9 cellular contexts compared by ENCODE assay signal in the genomic region with DNA sequence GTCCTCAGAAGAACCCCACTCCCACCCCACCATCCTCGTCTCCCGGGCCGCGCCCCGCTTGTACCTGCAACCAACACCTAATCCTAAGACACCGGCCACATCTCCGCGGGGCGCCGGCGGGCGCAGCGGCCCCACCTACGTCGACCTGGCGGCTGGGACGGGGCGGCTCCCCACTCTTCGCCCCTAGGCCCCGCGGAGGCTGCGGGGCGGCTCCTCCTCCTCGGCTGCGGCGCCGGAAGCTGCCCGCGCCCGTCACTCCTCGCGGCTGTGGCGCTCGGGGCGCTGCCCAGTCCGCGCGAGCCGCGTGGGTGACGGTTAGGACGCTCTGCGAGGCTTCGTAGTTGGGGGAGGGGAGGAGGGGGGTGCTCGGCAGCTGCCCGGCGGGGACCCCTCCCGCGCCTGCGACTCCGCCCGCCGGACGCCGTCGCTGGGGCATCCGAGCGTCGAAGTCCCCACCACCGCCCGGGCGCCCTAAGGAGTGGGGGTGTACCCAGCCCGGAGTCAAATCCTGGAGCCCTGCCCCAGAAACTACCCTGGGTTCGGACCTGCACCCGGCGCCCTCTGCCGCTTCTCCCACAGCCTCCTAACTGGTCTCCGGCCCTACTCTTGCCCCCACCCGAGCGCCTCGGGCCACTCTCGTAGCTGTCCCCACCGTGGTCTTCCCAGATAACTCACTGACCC. TPM values are rescaled to one million over a fixed set of nuclear protein-coding genes. Genes with fewer than 3 reads are reported as not detected.
DNase-seq lines count a peak whose midpoint lies in the region; TF ChIP-seq lines count a peak whose summit lies in the region.
"Had no signal": no experiment of that assay in that cellular context is flagged by ENCODE, and none has a peak within 500 bp of the region (broad histone marks: within the 10 kb centered on the region; RNA-seq: fewer than 3 reads in every experiment).

A gene (minus strand): TSS at position 241 of the 681 bp plus-strand sequence. CDS start 17,934 bp downstream, outside the sequence.

- H3K27ac ChIP-seq in ACC112 (ENCODE audit: low read depth, low read length) (no peak within 1 kb of the TSS), muscle layer of duodenum (ENCODE audit: low read length) (no peak within 1 kb of the TSS)
- H3K27ac ChIP-seq: KMS-11 had no signal

- no peak within 1 kb of the TSS for H3K4me3 Mint-ChIP-seq in endothelial cell (ENCODE audit: unreplicated experiment)
- no peak within 1 kb of the TSS for H3K4me3 Mint-ChIP-seq in nephron progenitor cell

- H3K4me1 ChIP-seq in ACC112 (ENCODE audit: control insufficient read depth, insufficient read depth, low read length, unreplicated experiment) (no peaks in the 10 kb centered on the region), muscle layer of duodenum (ENCODE audit: control insufficient read depth in 1 of 2, insufficient read depth in 2 of 2, low read length in 2 of 2) (no peaks in the 10 kb centered on the region)

- no peak for TF ChIP-seq CTCF in HFF-Myc (IDR thresholded peaks at IDR 0.05; ENCODE audit: low read depth, low read length, missing control alignments)
- no peak for TF ChIP-seq CTCF in choroid plexus epithelial cell (conservative IDR thresholded peaks at IDR 0.05; ENCODE audit: low read depth, low read length)
- TF ChIP-seq CTCF in endothelial cell (IDR thresholded peaks at IDR 0.05; ENCODE audit: unreplicated experiment) = no peak
- TF ChIP-seq CTCF in nephron progenitor cell (IDR thresholded peaks at IDR 0.05) = no peak

- H3K4me1 Mint-ChIP-seq in endothelial cell (ENCODE audit: unreplicated experiment) = no peaks in the 10 kb centered on the region
- H3K4me1 Mint-ChIP-seq in nephron progenitor cell = no peaks in the 10 kb centered on the region

- H3K4me3 ChIP-seq in ACC112 (ENCODE audit: low read depth, low read length) (peak within 1 kb of the TSS; percentile 97), HFF-Myc (replicated peaks; ENCODE audit: low read depth, low read length) (peak within 1 kb of the TSS; percentile 42), choroid plexus epithelial cell (ENCODE audit: low read depth, low read length) (peak within 1 kb of the TSS; percentile 50), muscle layer of duodenum (ENCODE audit: low read depth in 1 of 2, low read length in 2 of 2) (peak within 1 kb of the TSS; percentile 46 to 72)

- H3K36me3 Mint-ChIP-seq in endothelial cell (ENCODE audit: low read depth, unreplicated experiment) (no peaks in the 10 kb centered on the region), nephron progenitor cell (ENCODE audit: low read depth) (no peaks in the 10 kb centered on the region)

- H3K27me3 ChIP-seq in ACC112 (ENCODE audit: insufficient read depth, low read length) = no peaks in the 10 kb centered on the region
- no peaks in the 10 kb centered on the region for H3K27me3 ChIP-seq in muscle layer of duodenum (ENCODE audit: low read depth, low read length)

- no peaks in the 10 kb centered on the region for H3K9me3 ChIP-seq in muscle layer of duodenum (ENCODE audit: control insufficient read depth in 1 of 2, low read length in 2 of 2)

- H3K27ac Mint-ChIP-seq in endothelial cell (ENCODE audit: unreplicated experiment) (no peak within 1 kb of the TSS), nephron progenitor cell (no peak within 1 kb of the TSS)

- H2AFZ ChIP-seq in ACC112 (ENCODE audit: low read length, unreplicated experiment) = peak within 1 kb of the TSS; percentile 99

- no peaks in the 10 kb centered on the region for H3K79me2 ChIP-seq in ACC112 (ENCODE audit: control insufficient read depth, insufficient read depth, low read length, unreplicated experiment)

- no peaks in the 10 kb centered on the region for H3K9me3 Mint-ChIP-seq in endothelial cell (ENCODE audit: unreplicated experiment)
- peaks cover 43% of the 10 kb centered on the region for H3K9me3 Mint-ChIP-seq in nephron progenitor cell

- DNase-seq in HFF-Myc (ENCODE audit: extremely low read depth, low read depth) (no peak), choroid plexus epithelial cell (ENCODE audit: low read depth) (no peak), endothelial cell (ENCODE audit: low spot score) (no peak), nephron progenitor cell (no peak), RPMI8226 (no peak), UCSD-AML1 (lab: John Stamatoyannopoulos, UW; ENCODE audit: unreplicated experiment) (no peak)

- H3K36me3 ChIP-seq in ACC112 (ENCODE audit: insufficient read depth, low read length) = no peaks in the 10 kb centered on the region
- H3K36me3 ChIP-seq in muscle layer of duodenum (ENCODE audit: control insufficient read depth in 1 of 2, insufficient read depth in 2 of 2, low read length in 2 of 2) = no peaks in the 10 kb centered on the region

- peaks cover 2% of the 10 kb centered on the region for H3K27me3 Mint-ChIP-seq in endothelial cell (ENCODE audit: unreplicated experiment)
- H3K27me3 Mint-ChIP-seq in nephron progenitor cell (ENCODE audit: low read depth, poor library complexity) = peaks cover 6% of the 10 kb centered on the region

RNA-seq across cellular contexts. Expression of the gene that starts here (rescaled TPM):
- total RNA-seq in endothelial cell (ENCODE audit: unreplicated experiment) = not detected

Comparison
In these comparisons a context has a peak if more than half of its experiments do, and no peak if none do; other contexts are left out.
1. H3K4me3 ChIP-seq: peak in every context shown above with its lines; median percentile 97 in ACC112; 59 in muscle layer of duodenum; 50 in choroid plexus epithelial cell; 42 in HFF-Myc.